Comparison of ENCODE assay signal across 31 cellular contexts in the genomic region with DNA sequence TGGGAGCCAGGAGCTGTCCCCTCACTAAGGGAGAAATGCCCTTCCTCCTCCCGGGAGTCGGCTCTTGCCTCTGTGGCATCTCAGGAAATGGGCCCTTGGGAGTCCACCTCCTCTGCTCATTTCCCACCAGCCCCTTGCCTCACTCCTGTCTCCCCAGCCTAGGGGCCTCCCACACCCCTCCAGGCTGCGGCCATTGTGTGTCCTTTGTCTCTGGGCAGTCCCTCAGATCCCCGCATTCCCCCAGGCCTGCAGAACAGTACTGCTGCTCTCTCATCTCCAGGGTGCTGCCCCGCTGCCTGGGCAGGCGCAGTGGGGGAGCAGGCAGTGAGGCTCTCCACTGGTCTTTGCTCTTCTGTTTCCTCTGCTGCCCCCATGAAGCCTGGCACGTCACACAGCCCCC. TPM values are rescaled to one million over a fixed set of nuclear protein-coding genes. Genes with fewer than 3 reads are reported as not detected.
DNase-seq lines count a peak whose midpoint lies in the region; ATAC-seq and TF ChIP-seq lines count a peak whose summit lies in the region.
"Had no signal": no experiment of that assay in that cellular context is flagged by ENCODE, and none has a peak within 500 bp of the region (broad histone marks: within the 10 kb centered on the region; RNA-seq: fewer than 3 reads in every experiment).

No MANE protein-coding gene starts in this region.

- POLR2A ChIA-PET in A673 (lab: Charles Lee; ENCODE audit: low non-redundant PET) = no interaction called here

- BruUV-seq in A673 (replicated peaks; lab: Mats Ljungman, UMichigan) = no TSS peak

- CTCF ChIA-PET in A673 (lab: Charles Lee) = interaction anchor here (0.7 kb wide), 1 partner anchor 15 kb away, joined by 8 read pairs; no protein-coding TSS in a partner anchor

- intact Hi-C loops in natural killer cell (cut with micrococcal nuclease) = no loop called here
- intact Hi-C loops in A673 (cut with micrococcal nuclease; ENCODE audit: unreplicated experiment) = no loop called here

- ATAC-seq in natural killer cell (no peak), T-helper 17 cell (no peak), memory B cell (ENCODE audit: low read depth) (no peak), HG03457 (IDR thresholded peaks at IDR 0.05; ENCODE audit: unreplicated experiment) (no peak), GM19324 (IDR thresholded peaks at IDR 0.05; ENCODE audit: low FRiP score, unreplicated experiment) (no peak)
- ATAC-seq in natural killer cell treated with Interleukin-12 subunit alpha and Interleukin-12 subunit beta and Interleukin-15 and Interleukin-18, amount 100 ng/mL, for 72 hours = no peak
- ATAC-seq: activated CD8-positive, alpha-beta T cell treated with anti-CD3 and anti-CD28 coated beads, Interleukin-2, amount 10 ng/mL, durations not matched to agents 7 days and 5 days; body of pancreas; lower lobe of right lung; mucosa of descending colon had no signal

- no peak for DNase-seq in natural killer cell
- no peak for DNase-seq in natural killer cell treated with Interleukin-12 subunit alpha and Interleukin-12 subunit beta and Interleukin-15 and Interleukin-18, amount 100 ng/mL, for 72 hours (ENCODE audit: low spot score)
- no peak for DNase-seq in T-helper 17 cell
- no peak for DNase-seq in memory B cell (ENCODE audit: low spot score in 2 of 2)
- no peak for DNase-seq in NCI-H748 (lab: John Stamatoyannopoulos, UW; ENCODE audit: unreplicated experiment)
- no peak for DNase-seq in A673 (ENCODE audit: low spot score)
- DNase-seq: activated CD8-positive, alpha-beta T cell treated with anti-CD3 and anti-CD28 coated beads, Interleukin-2, amount 10 ng/mL, durations not matched to agents 7 days and 5 days; activated gamma-delta T cell; activated T-cell treated with anti-CD3 and anti-CD28 coated beads for 4 hours; adrenal gland; body of pancreas; DMS153; KBM-7; lower lobe of right lung; mucosa of descending colon; NCI-H1417 treated with DMSO at 0.1 percent for 48 hours; NCI-H2081; NCI-H2227 treated with DMSO at 0.1 percent for 48 hours; NCI-H774; stimulated activated CD4-positive, alpha-beta T cell treated with anti-CD3 and anti-CD28 coated beads, Interleukin-4, amount 100 ng/mL, for 4 hours; stimulated activated naive CD4-positive, alpha-beta T cell treated with Interleukin-2 at 50 U/mL for 16 hours; thyroid gland had no signal

- H3K4me3 ChIP-seq in A673 (ENCODE audit: low read depth, low read length, poor library complexity, severe bottlenecking) = no peak overlapping the region
- H3K4me3 ChIP-seq: adrenal gland, body of pancreas, HAP-1, lower lobe of right lung, mucosa of descending colon, prostate gland, thyroid gland had no signal

- H3K4me3 Mint-ChIP-seq in natural killer cell = no peak overlapping the region
- H3K4me3 Mint-ChIP-seq in natural killer cell treated with Interleukin-12 subunit alpha and Interleukin-12 subunit beta and Interleukin-15 and Interleukin-18, amount 100 ng/mL, for 72 hours = no peak overlapping the region
- no peak overlapping the region for H3K4me3 Mint-ChIP-seq in T-helper 17 cell
- no peak overlapping the region for H3K4me3 Mint-ChIP-seq in memory B cell
- H3K4me3 Mint-ChIP-seq: activated CD8-positive, alpha-beta T cell treated with anti-CD3 and anti-CD28 coated beads, Interleukin-2, amount 10 ng/mL, durations not matched to agents 7 days and 5 days; B cell; T-helper 1 cell treated with Interleukin-12 subunit alpha and Interleukin-12 subunit beta and Interleukin-4 antibody, amounts not matched to agents 30 μg/mL and 1 μg/mL, for 36 hours had no signal

- H3K9me3 ChIP-seq in T-helper 17 cell (ENCODE audit: control insufficient read depth, low read length, poor library complexity, severe bottlenecking) (no peaks in the 10 kb centered on the region), A673 (ENCODE audit: low read depth, low read length, poor library complexity, severe bottlenecking) (no peaks in the 10 kb centered on the region)
- H3K9me3 ChIP-seq: adrenal gland, body of pancreas, HAP-1, lower lobe of right lung, mucosa of descending colon, prostate gland, thyroid gland had no signal

- peak overlapping the region; percentile 64 to 69 for H3K27ac Mint-ChIP-seq in natural killer cell
- H3K27ac Mint-ChIP-seq in natural killer cell treated with Interleukin-12 subunit alpha and Interleukin-12 subunit beta and Interleukin-15 and Interleukin-18, amount 100 ng/mL, for 72 hours = peak overlapping the region in 1 of 2 donors; percentile 10
- peak overlapping the region; percentile 32 for H3K27ac Mint-ChIP-seq in T-helper 17 cell
- H3K27ac Mint-ChIP-seq in memory B cell = peak overlapping the region; percentile 62
- H3K27ac Mint-ChIP-seq: activated CD8-positive, alpha-beta T cell treated with anti-CD3 and anti-CD28 coated beads, Interleukin-2, amount 10 ng/mL, durations not matched to agents 7 days and 5 days; T-helper 1 cell treated with Interleukin-12 subunit alpha and Interleukin-12 subunit beta and Interleukin-4 antibody, amounts not matched to agents 30 μg/mL and 1 μg/mL, for 36 hours had no signal

- H3K4me1 Mint-ChIP-seq in natural killer cell (peaks cover 10 to 19% of the 10 kb centered on the region in 2 donors), T-helper 17 cell (peaks cover 9% of the 10 kb centered on the region), memory B cell (peaks cover 5% of the 10 kb centered on the region)
- peaks cover 8 to 11% of the 10 kb centered on the region in 2 donors for H3K4me1 Mint-ChIP-seq in natural killer cell treated with Interleukin-12 subunit alpha and Interleukin-12 subunit beta and Interleukin-15 and Interleukin-18, amount 100 ng/mL, for 72 hours (ENCODE audit: low read depth in 2 of 2)
- H3K4me1 Mint-ChIP-seq: B cell had no signal

- H3K9me3 Mint-ChIP-seq in natural killer cell (no peaks in the 10 kb centered on the region), memory B cell (no peaks in the 10 kb centered on the region)
- no peaks in the 10 kb centered on the region for H3K9me3 Mint-ChIP-seq in natural killer cell treated with Interleukin-12 subunit alpha and Interleukin-12 subunit beta and Interleukin-15 and Interleukin-18, amount 100 ng/mL, for 72 hours
- H3K9me3 Mint-ChIP-seq: T-helper 1 cell treated with Interleukin-12 subunit alpha and Interleukin-12 subunit beta and Interleukin-4 antibody, amounts not matched to agents 30 μg/mL and 1 μg/mL, for 36 hours had no signal

- H3K27me3 ChIP-seq in A673 (replicated peaks; ENCODE audit: insufficient read depth, low read depth, low read length, poor library complexity) = no peaks in the 10 kb centered on the region
- H3K27me3 ChIP-seq: adrenal gland, thyroid gland had no signal

- H3K27me3 Mint-ChIP-seq in natural killer cell (ENCODE audit: low read depth in 2 of 2) (no peaks in the 10 kb centered on the region), T-helper 17 cell (no peaks in the 10 kb centered on the region), memory B cell (no peaks in the 10 kb centered on the region)
- no peaks in the 10 kb centered on the region for H3K27me3 Mint-ChIP-seq in natural killer cell treated with Interleukin-12 subunit alpha and Interleukin-12 subunit beta and Interleukin-15 and Interleukin-18, amount 100 ng/mL, for 72 hours
- H3K27me3 Mint-ChIP-seq: B cell had no signal

- H3K36me3 Mint-ChIP-seq in natural killer cell (no peaks in the 10 kb centered on the region), T-helper 17 cell (ENCODE audit: low read depth) (no peaks in the 10 kb centered on the region), memory B cell (peaks cover 17% of the 10 kb centered on the region)
- H3K36me3 Mint-ChIP-seq in natural killer cell treated with Interleukin-12 subunit alpha and Interleukin-12 subunit beta and Interleukin-15 and Interleukin-18, amount 100 ng/mL, for 72 hours = no peaks in the 10 kb centered on the region

- no peaks in the 10 kb centered on the region for H3K4me1 ChIP-seq in A673 (ENCODE audit: insufficient read depth, low read length, poor library complexity, severe bottlenecking)
- H3K4me1 ChIP-seq: adrenal gland, body of pancreas, lower lobe of right lung, prostate gland had no signal

- no peak overlapping the region for H3K27ac ChIP-seq in A673 (ENCODE audit: low read depth, low read length, poor library complexity, severe bottlenecking)
- H3K27ac ChIP-seq: adrenal gland, body of pancreas, epithelial cell of prostate, lower lobe of right lung, prostate gland, RWPE1, thyroid gland had no signal

- no peaks in the 10 kb centered on the region for H3K36me3 ChIP-seq in A673 (ENCODE audit: insufficient read depth, low read length, poor library complexity, severe bottlenecking)
- H3K36me3 ChIP-seq: HAP-1, prostate gland, thyroid gland had no signal

- TF ChIP-seq CTCF in natural killer cell (IDR thresholded peaks at IDR 0.05) = no peak
- TF ChIP-seq CTCF in A673 (conservative IDR thresholded peaks at IDR 0.05; ENCODE audit: low read depth, low read length) = no peak

RNA-seq across cellular contexts. Expression of a gene that starts 25.0 kb away (rescaled TPM):
- total RNA-seq in natural killer cell = 100 to 1,000 TPM; 117 to 148 (median 130) TPM
- 10 to 100 TPM; 18.0 to 18.9 TPM for total RNA-seq in natural killer cell treated with Interleukin-12 subunit alpha and Interleukin-12 subunit beta and Interleukin-15 and Interleukin-18, amount 100 ng/mL, for 72 hours
- 10 to 100 TPM; 57.2 to 88.5 TPM for total RNA-seq in T-helper 17 cell
- 4.1 and 4.9 TPM in 2 replicates for total RNA-seq in A673 (2021)
- total RNA-seq: G401 had no signal

RNA-seq across cellular contexts. Expression of a gene that starts 35.1 kb away (rescaled TPM):
- total RNA-seq in natural killer cell (10 to 100 TPM; 12.0 to 16.5 (median 13.5) TPM), T-helper 17 cell (10 to 100 TPM; 16.7 to 17.4 TPM), A673 (2021) (59.4 and 61.6 TPM in 2 replicates)
- 10 to 100 TPM; 29.6 to 32.7 TPM for total RNA-seq in natural killer cell treated with Interleukin-12 subunit alpha and Interleukin-12 subunit beta and Interleukin-15 and Interleukin-18, amount 100 ng/mL, for 72 hours
